7 cellular contexts compared by ENCODE assay signal in the genomic region with DNA sequence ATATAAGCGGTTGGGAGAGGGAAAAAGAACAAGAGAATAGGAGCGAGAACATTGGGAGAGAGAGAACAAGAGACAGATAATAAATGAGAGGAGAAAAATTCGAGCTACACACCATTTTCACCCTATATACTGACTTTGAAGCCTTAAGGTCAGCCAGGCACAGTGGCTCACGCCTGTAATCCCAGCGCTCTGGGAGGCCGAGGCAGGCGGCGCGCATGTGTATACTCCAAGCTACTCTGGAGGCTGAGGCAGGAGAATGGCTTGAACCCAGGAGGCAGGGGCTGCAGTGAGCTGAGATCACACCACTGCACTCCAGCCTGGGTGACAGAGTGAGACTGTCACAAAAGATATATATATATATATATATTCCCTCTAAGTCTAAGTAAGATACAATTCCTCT.
DNase-seq lines count a peak whose midpoint lies in the region; ATAC-seq and TF ChIP-seq lines count a peak whose summit lies in the region.
"Not testable (repeated sequence)": the region's sequence is repeated elsewhere in the genome, so short reads cannot be mapped to it uniquely, and the experiment has no call there.

No MANE protein-coding gene starts in this region.

- not testable (repeated sequence) for H3K27me3 Mint-ChIP-seq in CD4-positive, alpha-beta memory T cell; activated CD4-positive, alpha-beta T cell treated with anti-CD3 and anti-CD28 coated beads, Interleukin-2, amount 10 ng/mL, durations not matched to agents 24 days and 14 days; activated naive CD4-positive, alpha-beta T cell treated with anti-CD3 and anti-CD28 coated beads for 36 hours (ENCODE audit: low read depth); naive B cell

- peak overlapping the region in 6 of 7 donors; percentile 12 to 86 (median 63) for H3K27ac Mint-ChIP-seq in CD4-positive, alpha-beta memory T cell
- H3K27ac Mint-ChIP-seq in activated CD4-positive, alpha-beta T cell treated with anti-CD3 and anti-CD28 coated beads, Interleukin-2, amount 10 ng/mL, durations not matched to agents 24 days and 14 days: peak overlapping the region; percentile 35
- H3K27ac Mint-ChIP-seq in activated naive CD4-positive, alpha-beta T cell treated with anti-CD3 and anti-CD28 coated beads for 36 hours: peak overlapping the region; percentile 51
- H3K27ac Mint-ChIP-seq in naive B cell: peak overlapping the region in 4 of 6 donors; percentile 21 to 97 (median 65)
- H3K27ac Mint-ChIP-seq in stimulated activated effector memory CD8-positive, alpha-beta T cell treated with anti-CD3 and anti-CD28 coated beads, Interleukin-12 subunit alpha, Interleukin-12 subunit beta, amount 100 ng/mL, for 72 hours: peak overlapping the region; percentile 70

- POLR2A ChIA-PET in CD4-positive, alpha-beta memory T cell (lab: Charles Lee; ENCODE audit: partially characterized antibody): interaction anchor here (0.5 kb wide), 1 partner anchor 59 kb away, joined by 3 read pairs; no protein-coding TSS in a partner anchor
- POLR2A ChIA-PET in OCI-LY7 (lab: Charles Lee): interaction anchor here (0.9 kb wide), 1 partner anchor 9 kb away, joined by 3 read pairs; no protein-coding TSS in a partner anchor

- H3K36me3 ChIP-seq in CD4-positive, alpha-beta memory T cell (ENCODE audit: insufficient read depth, low read length); OCI-LY7 (ENCODE audit: insufficient read depth, low read length); esophagus (ENCODE audit: control insufficient read depth in 2 of 2, insufficient read depth in 2 of 2, low read length in 1 of 2): not testable (repeated sequence)

- intact Hi-C loops in CD4-positive, alpha-beta memory T cell (cut with micrococcal nuclease); OCI-LY7 (cut with micrococcal nuclease; ENCODE audit: unreplicated experiment); activated naive CD4-positive, alpha-beta T cell treated with anti-CD3 and anti-CD28 coated beads for 36 hours (cut with micrococcal nuclease): not testable (repeated sequence)
- intact Hi-C loops in activated CD4-positive, alpha-beta T cell treated with anti-CD3 and anti-CD28 coated beads, Interleukin-2, amount 10 ng/mL, durations not matched to agents 24 days and 14 days (cut with micrococcal nuclease): loop anchor here (5.0 kb wide), 2 partner anchors 36 to 61 kb away; no protein-coding TSS in a partner anchor

- H2AFZ ChIP-seq in OCI-LY7 (ENCODE audit: low read length): not testable (repeated sequence)

- H3K9me2 ChIP-seq in OCI-LY7 (ENCODE audit: insufficient read depth, low read length): not testable (repeated sequence)

- H3K27ac ChIP-seq in CD4-positive, alpha-beta memory T cell (ENCODE audit: low read depth, low read length); OCI-LY7 (ENCODE audit: low read depth, low read length, poor library complexity, severe bottlenecking): not testable (repeated sequence)
- peak overlapping the region; percentile 5 to 74 for H3K27ac ChIP-seq in esophagus (ENCODE audit: low read depth in 2 of 2, low read length in 1 of 2)

- 93 to 97% methylated on average over 9 of the region's 9 CpGs for WGBS in esophagus, 2 donors

- H3K4me1 ChIP-seq in CD4-positive, alpha-beta memory T cell (ENCODE audit: insufficient read depth, low read length): peaks cover 35% of the 10 kb centered on the region
- H3K4me1 ChIP-seq in OCI-LY7 (ENCODE audit: insufficient read depth, low read length, poor library complexity, severe bottlenecking) (peaks cover 48% of the 10 kb centered on the region), esophagus (ENCODE audit: control insufficient read depth in 2 of 2, insufficient read depth in 2 of 2, low read length in 1 of 2) (peaks cover 4 to 13% of the 10 kb centered on the region in 2 donors)

- DNase-seq in CD4-positive, alpha-beta memory T cell; OCI-LY7 (ENCODE audit: low spot score); activated CD4-positive, alpha-beta T cell treated with anti-CD3 and anti-CD28 coated beads, Interleukin-2, amount 10 ng/mL, durations not matched to agents 24 days and 14 days; activated naive CD4-positive, alpha-beta T cell treated with anti-CD3 and anti-CD28 coated beads for 36 hours; naive B cell; stimulated activated effector memory CD8-positive, alpha-beta T cell treated with anti-CD3 and anti-CD28 coated beads, Interleukin-12 subunit alpha, Interleukin-12 subunit beta, amount 100 ng/mL, for 72 hours (ENCODE audit: low spot score in 2 of 2): not testable (repeated sequence)

- not testable (repeated sequence) for H3K9me3 ChIP-seq in CD4-positive, alpha-beta memory T cell (ENCODE audit: control insufficient read depth in 1 of 2, low read length in 2 of 2); OCI-LY7 (ENCODE audit: low read length); esophagus (ENCODE audit: control insufficient read depth in 2 of 2, insufficient read depth in 1 of 2, low read depth in 1 of 2, low read length in 1 of 2)

- H3K36me3 Mint-ChIP-seq in CD4-positive, alpha-beta memory T cell; activated naive CD4-positive, alpha-beta T cell treated with anti-CD3 and anti-CD28 coated beads for 36 hours (ENCODE audit: low read depth); stimulated activated effector memory CD8-positive, alpha-beta T cell treated with anti-CD3 and anti-CD28 coated beads, Interleukin-12 subunit alpha, Interleukin-12 subunit beta, amount 100 ng/mL, for 72 hours: not testable (repeated sequence)
- H3K36me3 Mint-ChIP-seq in activated CD4-positive, alpha-beta T cell treated with anti-CD3 and anti-CD28 coated beads, Interleukin-2, amount 10 ng/mL, durations not matched to agents 24 days and 14 days (ENCODE audit: low read depth): peaks cover 17% of the 10 kb centered on the region
- H3K36me3 Mint-ChIP-seq in naive B cell: peaks cover 0 to 17% of the 10 kb centered on the region in 2 donors

- not testable (repeated sequence) for H4K20me1 ChIP-seq in OCI-LY7 (ENCODE audit: insufficient read depth, low read length)

- ATAC-seq in naive B cell (ENCODE audit: low read depth in 2 of 2); stimulated activated effector memory CD8-positive, alpha-beta T cell treated with anti-CD3 and anti-CD28 coated beads, Interleukin-12 subunit alpha, Interleukin-12 subunit beta, amount 100 ng/mL, for 72 hours: not testable (repeated sequence)

- not testable (repeated sequence) for TF ChIP-seq CTCF in OCI-LY7 (conservative IDR thresholded peaks at IDR 0.05; ENCODE audit: low read length)

- not testable (repeated sequence) for H3K27me3 ChIP-seq in CD4-positive, alpha-beta memory T cell (ENCODE audit: insufficient read depth, low read length); esophagus (ENCODE audit: control insufficient read depth in 1 of 2, insufficient read depth in 2 of 2, low read length in 2 of 2)

- BruUV-seq in OCI-LY7 (replicated peaks; lab: Mats Ljungman, UMichigan): not testable (repeated sequence)

- H3K4me3 ChIP-seq in CD4-positive, alpha-beta memory T cell (ENCODE audit: low read length in 2 of 2); OCI-LY7 (ENCODE audit: low read depth, low read length, poor library complexity, severe bottlenecking); esophagus (ENCODE audit: low read depth in 1 of 2, low read length in 2 of 2): not testable (repeated sequence)

- peaks cover 28 to 64% (median 45%) of the 10 kb centered on the region in 4 donors for H3K4me1 Mint-ChIP-seq in CD4-positive, alpha-beta memory T cell
- H3K4me1 Mint-ChIP-seq in activated CD4-positive, alpha-beta T cell treated with anti-CD3 and anti-CD28 coated beads, Interleukin-2, amount 10 ng/mL, durations not matched to agents 24 days and 14 days: peaks cover 43% of the 10 kb centered on the region
- peaks cover 33% of the 10 kb centered on the region for H3K4me1 Mint-ChIP-seq in activated naive CD4-positive, alpha-beta T cell treated with anti-CD3 and anti-CD28 coated beads for 36 hours (ENCODE audit: low read depth)
- peaks cover 42 to 83% (median 72%) of the 10 kb centered on the region in 3 donors for H3K4me1 Mint-ChIP-seq in naive B cell
- peaks cover 36% of the 10 kb centered on the region for H3K4me1 Mint-ChIP-seq in stimulated activated effector memory CD8-positive, alpha-beta T cell treated with anti-CD3 and anti-CD28 coated beads, Interleukin-12 subunit alpha, Interleukin-12 subunit beta, amount 100 ng/mL, for 72 hours

- peak overlapping the region; percentile 34 for H3K4me2 ChIP-seq in OCI-LY7 (ENCODE audit: low read length)

- CTCF ChIA-PET in CD4-positive, alpha-beta memory T cell (lab: Charles Lee; ENCODE audit: partially characterized antibody): not testable (repeated sequence)
- CTCF ChIA-PET in OCI-LY7 (lab: Charles Lee; ENCODE audit: unreplicated experiment): interaction anchor here (0.6 kb wide), 1 partner anchor 162 kb away, joined by 7 read pairs; no protein-coding TSS in a partner anchor
- CTCF ChIA-PET in activated naive CD4-positive, alpha-beta T cell treated with anti-CD3 and anti-CD28 coated beads for 36 hours (lab: Charles Lee): interaction anchor here (0.7 kb wide), 1 partner anchor 231 kb away, joined by 3 read pairs; no protein-coding TSS in a partner anchor

- peak overlapping the region in 3 of 8 donors; percentile 27 to 41 (median 29) for H3K4me3 Mint-ChIP-seq in CD4-positive, alpha-beta memory T cell
- H3K4me3 Mint-ChIP-seq in activated CD4-positive, alpha-beta T cell treated with anti-CD3 and anti-CD28 coated beads, Interleukin-2, amount 10 ng/mL, durations not matched to agents 24 days and 14 days; activated naive CD4-positive, alpha-beta T cell treated with anti-CD3 and anti-CD28 coated beads for 36 hours; stimulated activated effector memory CD8-positive, alpha-beta T cell treated with anti-CD3 and anti-CD28 coated beads, Interleukin-12 subunit alpha, Interleukin-12 subunit beta, amount 100 ng/mL, for 72 hours: not testable (repeated sequence)
- peak overlapping the region in 2 of 8 donors; percentile 31 to 67 for H3K4me3 Mint-ChIP-seq in naive B cell

- H3K9me3 Mint-ChIP-seq in CD4-positive, alpha-beta memory T cell; activated CD4-positive, alpha-beta T cell treated with anti-CD3 and anti-CD28 coated beads, Interleukin-2, amount 10 ng/mL, durations not matched to agents 24 days and 14 days; activated naive CD4-positive, alpha-beta T cell treated with anti-CD3 and anti-CD28 coated beads for 36 hours; stimulated activated effector memory CD8-positive, alpha-beta T cell treated with anti-CD3 and anti-CD28 coated beads, Interleukin-12 subunit alpha, Interleukin-12 subunit beta, amount 100 ng/mL, for 72 hours: not testable (repeated sequence)
- peaks cover 0 to 11% (median 4%) of the 10 kb centered on the region in 7 donors for H3K9me3 Mint-ChIP-seq in naive B cell

- H3K79me2 ChIP-seq in OCI-LY7 (ENCODE audit: insufficient read depth, low read depth, low read length): peaks cover 20% of the 10 kb centered on the region; the same call in 1 of the 2 replicates
